8 cellular contexts compared by ENCODE assay signal in the genomic region with DNA sequence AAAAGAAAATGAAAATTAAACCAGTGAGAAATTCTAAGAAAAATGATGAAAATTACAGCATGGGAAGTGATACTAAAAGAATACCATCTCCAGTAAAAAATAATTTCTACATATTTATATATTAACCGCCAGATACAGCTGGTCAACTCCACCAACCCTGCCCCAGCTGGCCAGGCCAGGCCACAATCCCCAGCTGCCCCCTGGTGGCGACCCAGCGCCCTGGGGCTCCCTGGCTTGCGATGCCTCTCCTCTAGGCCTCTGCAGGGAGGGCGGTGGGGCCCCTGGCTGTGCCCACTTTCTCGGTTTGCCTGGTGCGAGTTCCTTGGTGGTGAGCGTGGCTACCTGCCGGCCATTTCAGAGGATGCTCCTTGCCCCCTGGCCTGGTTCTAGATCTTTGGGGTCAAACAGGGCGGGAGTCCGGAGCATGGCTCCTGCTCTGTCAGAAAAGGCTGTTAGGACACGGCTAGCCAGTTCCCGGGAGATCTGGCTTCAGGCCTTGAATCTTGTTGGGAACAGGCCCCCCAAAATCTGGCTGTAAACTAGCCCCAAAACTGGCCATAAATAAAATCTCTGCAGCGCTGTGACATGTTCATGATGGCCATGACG. TPM values are rescaled to one million over a fixed set of nuclear protein-coding genes. Genes with fewer than 3 reads are reported as not detected.
DNase-seq lines count a peak whose midpoint lies in the region; ATAC-seq and TF ChIP-seq lines count a peak whose summit lies in the region.

No MANE protein-coding gene starts in this region.

- H3K27me3 ChIP-seq in Caco-2 (replicated peaks; ENCODE audit: control insufficient read depth, insufficient read depth, low read length): no peaks in the 10 kb centered on the region
- H3K27me3 ChIP-seq in foreskin keratinocyte: no peaks in the 10 kb centered on the region
- H3K27me3 ChIP-seq in upper lobe of right lung: no peaks in the 10 kb centered on the region

- H3K36me3 Mint-ChIP-seq in Caco-2 (ENCODE audit: insufficient read depth, unreplicated experiment) (no peaks in the 10 kb centered on the region), HFFc6 (ENCODE audit: low read depth) (no peaks in the 10 kb centered on the region)

- TF ChIP-seq CTCF in Caco-2 (IDR thresholded peaks at IDR 0.05; ENCODE audit: insufficient read depth in 1 of 2, low read depth in 1 of 2, low read length in 1 of 2, severe bottlenecking in 1 of 2, unreplicated experiment in 1 of 2) (peak; percentile 84 to 97), HFFc6 (IDR thresholded peaks at IDR 0.05) (peak; percentile 98), foreskin keratinocyte (conservative IDR thresholded peaks at IDR 0.05) (peak; percentile 91), omental fat pad (IDR thresholded peaks at IDR 0.05) (peak in 2 of 3 donors; percentile 82 to 92), upper lobe of right lung (IDR thresholded peaks at IDR 0.05) (peak; percentile 98)

- H3K27me3 Mint-ChIP-seq in Caco-2 (ENCODE audit: insufficient read depth, unreplicated experiment): no peaks in the 10 kb centered on the region
- no peaks in the 10 kb centered on the region; the same call in 1 of the 2 replicates for H3K27me3 Mint-ChIP-seq in HFFc6 (ENCODE audit: insufficient read depth)

- no TSS peak for BruUV-seq in Caco-2 (replicated peaks; lab: Mats Ljungman, UMichigan)

- DNase-seq in Caco-2 (peak; percentile 65 to 88), HFFc6 (peak; percentile 60), SK-N-DZ (ENCODE audit: low spot score) (peak; percentile 59), foreskin keratinocyte (no peak), omental fat pad (ENCODE audit: low spot score) (peak; percentile 73), upper lobe of right lung (peak; percentile 92)
- peak; percentile 17 to 70 (median 56) for DNase-seq in activated naive CD4-positive, alpha-beta T cell (lab: John Stamatoyannopoulos, UW)

- POLR2A ChIA-PET in Caco-2 (lab: Charles Lee): interaction anchor here (0.5 kb wide), 2 partner anchors 53 to 76 kb away, joined by 3 read pairs; no protein-coding TSS in a partner anchor

- H3K9me3 Mint-ChIP-seq in Caco-2 (ENCODE audit: unreplicated experiment) (no peaks in the 10 kb centered on the region), HFFc6 (no peaks in the 10 kb centered on the region)

- no peaks in the 10 kb centered on the region for H3K4me1 ChIP-seq in Caco-2
- no peaks in the 10 kb centered on the region for H3K4me1 ChIP-seq in foreskin keratinocyte
- H3K4me1 ChIP-seq in upper lobe of right lung: peaks cover 35% of the 10 kb centered on the region

- H3K4me1 Mint-ChIP-seq in Caco-2 (ENCODE audit: low read depth, unreplicated experiment): no peaks in the 10 kb centered on the region
- peaks cover 24% of the 10 kb centered on the region for H3K4me1 Mint-ChIP-seq in HFFc6 (ENCODE audit: low read depth)

- intact Hi-C loops in Caco-2 (cut with micrococcal nuclease; ENCODE audit: unreplicated experiment): loop anchor here (1.0 to 5.0 kb wide), 5 partner anchors 16 to 130 kb away; a partner anchor contains a TSS
- intact Hi-C loops in upper lobe of right lung (cut with DNase I): no loop called here

- no peak overlapping the region for H3K27ac Mint-ChIP-seq in Caco-2 (ENCODE audit: unreplicated experiment)
- H3K27ac Mint-ChIP-seq in HFFc6: no peak overlapping the region

- H3K4me3 Mint-ChIP-seq in Caco-2 (ENCODE audit: unreplicated experiment) (no peak overlapping the region), HFFc6 (no peak overlapping the region)

- no peak overlapping the region for H3K4me3 ChIP-seq in Caco-2 (ENCODE audit: low read depth, low read length)
- no peak overlapping the region for H3K4me3 ChIP-seq in upper lobe of right lung

- ATAC-seq in foreskin keratinocyte (peak; percentile 34), omental fat pad (ENCODE audit: low FRiP score) (peak; percentile 70), upper lobe of right lung (peak; percentile 79), GM21737 (IDR thresholded peaks at IDR 0.05; ENCODE audit: unreplicated experiment) (no peak)

- CTCF ChIA-PET in Caco-2 (lab: Charles Lee): interaction anchor here (0.6 to 1.8 kb wide), 10 partner anchors 15 to 642 kb away, joined by 3 to 11 read pairs (median 4); no protein-coding TSS in a partner anchor

- H3K36me3 ChIP-seq in Caco-2 (ENCODE audit: control insufficient read depth, insufficient read depth, low read length): peaks cover 1% of the 10 kb centered on the region; the same call in 1 of the 2 replicates
- H3K36me3 ChIP-seq in upper lobe of right lung: peaks cover 14% of the 10 kb centered on the region

- H3K9me3 ChIP-seq in Caco-2 (no peaks in the 10 kb centered on the region), upper lobe of right lung (no peaks in the 10 kb centered on the region)

- H3K27ac ChIP-seq in foreskin keratinocyte: no peak overlapping the region
- H3K27ac ChIP-seq in upper lobe of right lung: no peak overlapping the region

RNA-seq across cellular contexts. Expression of a gene that starts 14.5 kb away (rescaled TPM):
- total RNA-seq in Caco-2 (2022) (12.3 and 13.1 TPM in 2 replicates), foreskin keratinocyte (5.0 and 5.3 TPM in 2 replicates), omental fat pad (1 to 10 TPM; 1.9 to 4.9 (median 3.0) TPM), upper lobe of right lung (34.1 TPM)
- total RNA-seq in HFFc6 (2021; fragmentation: NEBNext Ultra II Directional; extraction: Animal tissue kit (Norgen Biotek cat#: 25700)): 10 to 100 TPM; 21.9 to 26.0 (median 23.5) TPM
- polyA plus RNA-seq in SK-N-DZ (2014; cell fraction: cytosol; rRNA removed): 4.4 and 4.5 TPM in 2 replicates
- 2.7 and 7.0 TPM in 2 replicates for polyA plus RNA-seq in SK-N-DZ (2014; cell fraction: nucleus; rRNA removed)
- polyA plus RNA-seq in foreskin keratinocyte: 9.5 TPM in 2 replicates

RNA-seq across cellular contexts. Expression of a gene that starts 20.7 kb away (rescaled TPM):
- total RNA-seq in Caco-2 (2022): 74.1 and 76.5 TPM in 2 replicates
- total RNA-seq in HFFc6 (2021; fragmentation: NEBNext Ultra II Directional; extraction: Animal tissue kit (Norgen Biotek cat#: 25700)): 10 to 100 TPM; 44.9 to 50.8 (median 46.1) TPM
- polyA plus RNA-seq in SK-N-DZ (2014; cell fraction: cytosol; rRNA removed): 187 and 191 TPM in 2 replicates
- 181 and 215 TPM in 2 replicates for polyA plus RNA-seq in SK-N-DZ (2014; cell fraction: nucleus; rRNA removed)
- total RNA-seq in foreskin keratinocyte: 42.8 and 49.2 TPM in 2 replicates
- 73.7 and 76.5 TPM in 2 replicates for polyA plus RNA-seq in foreskin keratinocyte
- 10 to 100 TPM; 32.7 to 53.9 (median 41.8) TPM for total RNA-seq in omental fat pad
- total RNA-seq in upper lobe of right lung: 41.2 TPM

RNA-seq across cellular contexts. Expression of a gene that starts 41.3 kb away (rescaled TPM):
- total RNA-seq in Caco-2 (2022) (2.7 and 2.8 TPM in 2 replicates), foreskin keratinocyte (1.8 and 2.3 TPM in 2 replicates), omental fat pad (10 to 100 TPM; 10.8 to 40.0 (median 25.8) TPM), upper lobe of right lung (20.3 TPM)
- total RNA-seq in HFFc6 (2021; fragmentation: NEBNext Ultra II Directional; extraction: Animal tissue kit (Norgen Biotek cat#: 25700)): 100 to 1,000 TPM in 4 of 6 experiments, 10 to 100 TPM in 2; 92.0 to 131 (median 103) TPM
- polyA plus RNA-seq in SK-N-DZ (2014; cell fraction: cytosol; rRNA removed): 7.4 and 7.9 TPM in 2 replicates
- 3.4 and 4.9 TPM in 2 replicates for polyA plus RNA-seq in SK-N-DZ (2014; cell fraction: nucleus; rRNA removed)
- polyA plus RNA-seq in foreskin keratinocyte: 1.5 and 2.0 TPM in 2 replicates

RNA-seq across cellular contexts. Expression of a gene that starts 57.6 kb away (rescaled TPM):
- total RNA-seq in Caco-2 (2022) (22.6 and 24.6 TPM in 2 replicates), foreskin keratinocyte (13.7 and 19.7 TPM in 2 replicates), omental fat pad (10 to 100 TPM in 1 of 4 donors, 1 to 10 TPM in 3; 2.9 to 16.9 (median 4.7) TPM), upper lobe of right lung (9.6 TPM)
- 10 to 100 TPM in 3 of 6 experiments, 1 to 10 TPM in 3; 8.3 to 11.7 (median 10.1) TPM for total RNA-seq in HFFc6 (2021; fragmentation: NEBNext Ultra II Directional; extraction: Animal tissue kit (Norgen Biotek cat#: 25700))
- 26.4 and 28.4 TPM in 2 replicates for polyA plus RNA-seq in SK-N-DZ (2014; cell fraction: cytosol; rRNA removed)
- polyA plus RNA-seq in SK-N-DZ (2014; cell fraction: nucleus; rRNA removed): 29.5 and 31.0 TPM in 2 replicates
- polyA plus RNA-seq in foreskin keratinocyte: 11.9 and 15.1 TPM in 2 replicates

Comparison
In these comparisons a context has a peak if more than half of its experiments do, and no peak if none do; other contexts are left out.
1. DNase-seq: peak in Caco-2 (2 of 2), HFFc6 (single experiment), SK-N-DZ (single experiment), activated naive CD4-positive, alpha-beta T cell (4 of 4), omental fat pad (single experiment) and upper lobe of right lung (single experiment); none in foreskin keratinocyte (0 of 2).
2. Peak in every context shown above with its lines, with median percentiles within 50 percentile points of each other: CTCF ChIP-seq.